In the genomic region with DNA sequence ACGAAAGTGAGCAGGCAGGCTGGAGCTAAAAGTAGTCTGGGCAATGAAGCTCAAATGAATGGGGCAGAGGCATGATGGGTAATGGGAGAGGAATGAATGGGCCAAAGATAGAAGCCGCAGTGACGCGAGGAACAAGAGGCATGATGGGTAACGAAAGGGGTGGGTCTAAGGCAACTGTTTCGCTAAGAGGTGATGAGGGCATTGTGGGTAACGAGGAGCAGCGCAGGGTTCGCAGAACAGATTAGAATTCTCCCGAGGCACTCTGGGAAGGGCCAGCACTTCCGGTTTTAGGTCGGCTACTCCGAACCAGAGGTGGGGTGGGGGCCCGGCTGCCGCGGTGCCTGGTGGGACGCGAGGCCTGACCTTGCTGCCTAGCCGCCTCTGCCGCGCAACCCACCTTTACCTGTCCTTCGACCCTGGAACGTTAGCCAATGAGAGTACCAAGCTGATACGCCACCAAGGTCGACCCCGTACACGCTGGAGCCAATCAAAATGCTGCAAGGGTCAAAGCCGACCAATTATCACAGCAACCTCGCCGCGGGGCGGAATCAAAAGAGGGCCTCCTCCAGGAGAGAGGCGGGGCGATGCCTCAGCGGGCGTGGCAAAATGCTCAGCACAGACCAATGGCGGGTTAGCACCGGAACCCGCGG, we compare ENCODE assay signal across 7 cellular contexts. TPM values are rescaled to one million over a fixed set of nuclear protein-coding genes. Genes with fewer than 3 reads are reported as not detected.
DNase-seq lines count a peak whose midpoint lies in the region; ATAC-seq and TF ChIP-seq lines count a peak whose summit lies in the region.

No MANE protein-coding gene starts in this region.

- H3K4me1 ChIP-seq in OCI-LY3 (ENCODE audit: low read length) (peaks cover 23% of the 10 kb centered on the region), neuron (ENCODE audit: insufficient read depth, low read length) (peaks cover 10% of the 10 kb centered on the region)

- peak overlapping the region; percentile 76 for H3K27ac ChIP-seq in OCI-LY3 (ENCODE audit: low read length)

- H3K9ac ChIP-seq in OCI-LY3 (ENCODE audit: low read length), result peak overlapping the region; percentile 71

- H3K27ac Mint-ChIP-seq in activated naive CD8-positive, alpha-beta T cell treated with anti-CD3 and anti-CD28 coated beads, Interleukin-2, amount 10 ng/mL, durations not matched to agents 7 days and 5 days, result peak overlapping the region; percentile 94

- H3K4me2 ChIP-seq in OCI-LY3 (ENCODE audit: low read length), result peak overlapping the region; percentile 81

- peaks cover 7% of the 10 kb centered on the region; the same call in 1 of the 2 replicates for H4K20me1 ChIP-seq in OCI-LY3 (ENCODE audit: insufficient read depth, low read length)

- no peaks in the 10 kb centered on the region for H3K27me3 Mint-ChIP-seq in activated naive CD8-positive, alpha-beta T cell treated with anti-CD3 and anti-CD28 coated beads, Interleukin-2, amount 10 ng/mL, durations not matched to agents 7 days and 5 days

- no peaks in the 10 kb centered on the region for H3K27me3 ChIP-seq in OCI-LY3 (ENCODE audit: low read depth, low read length)
- no peaks in the 10 kb centered on the region for H3K27me3 ChIP-seq in neuron (ENCODE audit: insufficient read depth, low read length)

- peak overlapping the region; percentile 90 for H3K4me3 Mint-ChIP-seq in activated naive CD8-positive, alpha-beta T cell treated with anti-CD3 and anti-CD28 coated beads, Interleukin-2, amount 10 ng/mL, durations not matched to agents 7 days and 5 days

- ATAC-seq in GM21825 (IDR thresholded peaks at IDR 0.05; ENCODE audit: unreplicated experiment), result peak; percentile 76
- ATAC-seq in activated naive CD8-positive, alpha-beta T cell treated with anti-CD3 and anti-CD28 coated beads, Interleukin-2, amount 10 ng/mL, durations not matched to agents 7 days and 5 days (ENCODE audit: low read depth), result peak; percentile 86

- TF ChIP-seq CTCF in OCI-LY3 (IDR thresholded peaks at IDR 0.05; ENCODE audit: low read depth, low read length), result no peak

- POLR2A ChIA-PET in activated naive CD8-positive, alpha-beta T cell treated with anti-CD3 and anti-CD28 coated beads, Interleukin-2, amount 10 ng/mL, durations not matched to agents 7 days and 5 days (lab: Charles Lee), result interaction anchor here (0.6 kb wide), 1 partner anchor 254 kb away, joined by 3 read pairs; no protein-coding TSS in a partner anchor

- H3K9me3 ChIP-seq in OCI-LY3 (ENCODE audit: insufficient read depth, low read length), result no peaks in the 10 kb centered on the region
- no peaks in the 10 kb centered on the region for H3K9me3 ChIP-seq in neuron (ENCODE audit: low read length)

- peak; percentile 100 for DNase-seq in Jurkat, Clone E6-1 (ENCODE audit: low read depth, low spot score)
- DNase-seq in activated naive CD8-positive, alpha-beta T cell treated with anti-CD3 and anti-CD28 coated beads, Interleukin-2, amount 10 ng/mL, durations not matched to agents 7 days and 5 days, result peak; percentile 99
- DNase-seq in globus pallidus (ENCODE audit: low spot score), result peak; percentile 100

- H3K36me3 ChIP-seq in OCI-LY3 (replicated peaks; ENCODE audit: low read depth, low read length) (peaks cover 26% of the 10 kb centered on the region), neuron (ENCODE audit: insufficient read depth, low read length) (peaks cover 45% of the 10 kb centered on the region)

- peaks cover 2% of the 10 kb centered on the region for H3K9me3 Mint-ChIP-seq in activated naive CD8-positive, alpha-beta T cell treated with anti-CD3 and anti-CD28 coated beads, Interleukin-2, amount 10 ng/mL, durations not matched to agents 7 days and 5 days

- peaks cover 39% of the 10 kb centered on the region for H3K79me2 ChIP-seq in OCI-LY3 (ENCODE audit: low read length)

- H2AFZ ChIP-seq in OCI-LY3 (ENCODE audit: low read depth, low read length), result peak overlapping the region; percentile 79
- H2AFZ ChIP-seq in neuron (ENCODE audit: low read depth, low read length), result no peak overlapping the region

- H3K36me3 Mint-ChIP-seq in activated naive CD8-positive, alpha-beta T cell treated with anti-CD3 and anti-CD28 coated beads, Interleukin-2, amount 10 ng/mL, durations not matched to agents 7 days and 5 days, result peaks cover 9% of the 10 kb centered on the region

- H3K4me3 ChIP-seq in GM08714 (ENCODE audit: low read length) (peak overlapping the region; percentile 59; the same call in 1 of the 2 replicates), OCI-LY3 (ENCODE audit: low read length) (peak overlapping the region; percentile 80), neuron (ENCODE audit: low read length) (peak overlapping the region; percentile 48)
- H3K4me3 ChIP-seq in Jurkat, Clone E6-1 (ENCODE audit: low read length), result peak overlapping the region; percentile 64

- H3K4me1 Mint-ChIP-seq in activated naive CD8-positive, alpha-beta T cell treated with anti-CD3 and anti-CD28 coated beads, Interleukin-2, amount 10 ng/mL, durations not matched to agents 7 days and 5 days, result peaks cover 23% of the 10 kb centered on the region

RNA-seq across cellular contexts. Expression of gene TOMM40, which starts 0.6 kb away (rescaled TPM):
- 137 TPM for polyA plus RNA-seq in Jurkat, Clone E6-1 (2012; ENCODE audit: insufficient read depth, insufficient read length)
- total RNA-seq in activated naive CD8-positive, alpha-beta T cell treated with anti-CD3 and anti-CD28 coated beads, Interleukin-2, amount 10 ng/mL, durations not matched to agents 7 days and 5 days, result 10 to 100 TPM; 50.3 to 53.5 TPM

RNA-seq across cellular contexts. Expression of gene APOE, which starts 15.1 kb away (rescaled TPM):
- 1.2 TPM for polyA plus RNA-seq in Jurkat, Clone E6-1 (2012; ENCODE audit: insufficient read depth, insufficient read length)
- total RNA-seq in activated naive CD8-positive, alpha-beta T cell treated with anti-CD3 and anti-CD28 coated beads, Interleukin-2, amount 10 ng/mL, durations not matched to agents 7 days and 5 days, result 10 to 100 TPM; 10.5 to 12.9 TPM

RNA-seq across cellular contexts. Expression of gene APOC1, which starts 23.9 kb away (rescaled TPM):
- 3.1 TPM for polyA plus RNA-seq in Jurkat, Clone E6-1 (2012; ENCODE audit: insufficient read depth, insufficient read length)
- 10 to 100 TPM; 11.6 to 12.7 TPM for total RNA-seq in activated naive CD8-positive, alpha-beta T cell treated with anti-CD3 and anti-CD28 coated beads, Interleukin-2, amount 10 ng/mL, durations not matched to agents 7 days and 5 days

RNA-seq across cellular contexts. Expression of gene NECTIN2, which starts 44.4 kb away (rescaled TPM):
- 7.4 TPM for polyA plus RNA-seq in Jurkat, Clone E6-1 (2012; ENCODE audit: insufficient read depth, insufficient read length)
- total RNA-seq in activated naive CD8-positive, alpha-beta T cell treated with anti-CD3 and anti-CD28 coated beads, Interleukin-2, amount 10 ng/mL, durations not matched to agents 7 days and 5 days, result 1 to 10 TPM; 1.9 to 2.4 TPM

RNA-seq across cellular contexts. Expression of gene APOC4, which starts 51.5 kb away (rescaled TPM):
- not detected for polyA plus RNA-seq in Jurkat, Clone E6-1 (2012; ENCODE audit: insufficient read depth, insufficient read length)
- total RNA-seq in activated naive CD8-positive, alpha-beta T cell treated with anti-CD3 and anti-CD28 coated beads, Interleukin-2, amount 10 ng/mL, durations not matched to agents 7 days and 5 days, result not detected

Comparison
In these comparisons a context has a peak if more than half of its experiments do, and no peak if none do; other contexts are left out.
1. Peak in every context shown above with its lines: DNase-seq, ATAC-seq, H3K4me3 ChIP-seq and H3K27ac ChIP-seq.